8 cellular contexts compared by ENCODE assay signal in genomic region chr16:21598676-21599157, GRCh38. TPM values are rescaled to one million over a fixed set of nuclear protein-coding genes. Genes with fewer than 3 reads are reported as not detected.
DNase-seq lines count a peak whose midpoint lies in the region; ATAC-seq, FAIRE-seq and TF ChIP-seq lines count a peak whose summit lies in the region.

No MANE protein-coding gene starts in this region.

- peaks cover 26% of the 10 kb centered on the region for H3K4me1 Mint-ChIP-seq in memory B cell

- H3K4me1 ChIP-seq in A549, result peaks cover 20% of the 10 kb centered on the region
- peaks cover 23% of the 10 kb centered on the region for H3K4me1 ChIP-seq in upper lobe of right lung

- POLR2A ChIA-PET in A549 (lab: Yijun Ruan, JAX), result interaction anchor here (0.6 kb wide), 1 partner anchor 1898 kb away, joined by 4 read pairs; no protein-coding TSS in a partner anchor

- no peaks in the 10 kb centered on the region for H3K9me3 ChIP-seq in A549
- H3K9me3 ChIP-seq in SK-N-MC (ENCODE audit: low read depth, low read length), result no peaks in the 10 kb centered on the region
- H3K9me3 ChIP-seq in upper lobe of right lung, result no peaks in the 10 kb centered on the region

- CTCF ChIA-PET in A549 (lab: Yijun Ruan, JAX), result interaction anchor here (1.2 to 3.5 kb wide), 3 partner anchors 14 to 16 kb away, joined by 3 to 13 read pairs (median 4); no protein-coding TSS in a partner anchor

- H3K36me3 Mint-ChIP-seq in memory B cell, result no peaks in the 10 kb centered on the region

- H3K27ac ChIP-seq in A549, result peak overlapping the region; percentile 95 to 98
- peak overlapping the region; percentile 70 for H3K27ac ChIP-seq in SK-N-MC
- H3K27ac ChIP-seq in dorsolateral prefrontal cortex, result peak overlapping the region; percentile 27 to 97 (median 93)
- H3K27ac ChIP-seq in upper lobe of right lung, result peak overlapping the region; percentile 94

- peak; percentile 4 to 37; a peak in 5 of 6 replicates for ATAC-seq in A549
- ATAC-seq in memory B cell (ENCODE audit: low read depth), result peak; percentile 2
- ATAC-seq in upper lobe of right lung, result no peak

- FAIRE-seq in A549 (lab: Jason Lieb, UNC), result no peak
- FAIRE-seq in GM19239 (lab: Jason Lieb, UNC), result peak; percentile 39

- 4% methylated on average over 10 of the region's 17 CpGs for WGBS in A549 (ENCODE audit: missing lambda C conversion rate)

- H3K4me3 ChIP-seq in A549 (peak overlapping the region; percentile 84), SK-N-MC (peak overlapping the region; percentile 92), dorsolateral prefrontal cortex (peak overlapping the region; percentile 64 to 95 (median 87)), upper lobe of right lung (peak overlapping the region; percentile 82)

- no peak for TF ChIP-seq RAD21 in A549 (conservative IDR thresholded peaks at IDR 0.05 in 1 of 2, IDR thresholded peaks at IDR 0.05 in 1 of 2)

- DNase-seq in A549 (ENCODE audit: low read depth in 1 of 2, low spot score in 1 of 2) (no peak), GM19239 (ENCODE audit: insufficient read length, low spot score) (no peak), SK-N-MC (ENCODE audit: low read depth, low spot score) (no peak), dorsolateral prefrontal cortex (peak in 1 of 10 donors; percentile 26), memory B cell (ENCODE audit: low spot score in 2 of 2) (no peak), upper lobe of right lung (no peak), COLO829 (ENCODE audit: low spot score) (no peak), OCI-M2 (lab: John Stamatoyannopoulos, UW; ENCODE audit: unreplicated experiment) (no peak)

- intact Hi-C loops in dorsolateral prefrontal cortex (cut with DNase I) (loop anchor here (2.0 to 10.0 kb wide), 3 partner anchors 14 to 74 kb away; no protein-coding TSS in a partner anchor), upper lobe of right lung (cut with DNase I) (no loop called here)

- peak overlapping the region; percentile 89 for H3K9ac ChIP-seq in SK-N-MC (ENCODE audit: insufficient read length)

- no peak for TF ChIP-seq CTCF in A549 (IDR thresholded peaks at IDR 0.05)
- TF ChIP-seq CTCF in dorsolateral prefrontal cortex (IDR thresholded peaks at IDR 0.05 in 54 of 56, conservative IDR thresholded peaks at IDR 0.05 in 2 of 56; ENCODE audit: low read depth in 1 of 56, partially characterized antibody in 56 of 56), result no peak
- TF ChIP-seq CTCF in upper lobe of right lung (IDR thresholded peaks at IDR 0.05), result no peak

- H3K27me3 ChIP-seq in dorsolateral prefrontal cortex (no peaks in the 10 kb centered on the region), upper lobe of right lung (no peaks in the 10 kb centered on the region)

- peak overlapping the region; percentile 91 for H3K4me3 Mint-ChIP-seq in memory B cell

- H3K36me3 ChIP-seq in SK-N-MC (ENCODE audit: insufficient read depth, low read length) (no peaks in the 10 kb centered on the region), upper lobe of right lung (no peaks in the 10 kb centered on the region)

- no peaks in the 10 kb centered on the region for H3K9me3 Mint-ChIP-seq in memory B cell

- H3K27ac Mint-ChIP-seq in memory B cell, result peak overlapping the region; percentile 95

- no peak for TF ChIP-seq EP300 in A549 (IDR thresholded peaks at IDR 0.05)

- H3K4me2 ChIP-seq in A549, result peak overlapping the region; percentile 97

- no peaks in the 10 kb centered on the region for H3K27me3 Mint-ChIP-seq in memory B cell

- TF ChIP-seq POLR2A in A549 (IDR thresholded peaks at IDR 0.05; ENCODE audit: low read length), result no peak

TF ChIP-seq in A549, 52 proteins besides CTCF, POLR2A, EP300 and RAD21:
- TF ChIP-seq CBX8 (IDR thresholded peaks at IDR 0.05) (no peak), FOXS1 (CRISPR knock-in tag; IDR thresholded peaks at IDR 0.05) (no peak), ZNF302 (CRISPR knock-in tag; IDR thresholded peaks at IDR 0.05) (no peak), PHF8 (IDR thresholded peaks at IDR 0.05; ENCODE audit: borderline replicate concordance, low read depth) (no peak), ZFP36 (IDR thresholded peaks at IDR 0.05; ENCODE audit: borderline replicate concordance, partially characterized antibody) (no peak), KDM5A (IDR thresholded peaks at IDR 0.05) (no peak), SREBF2 (IDR thresholded peaks at IDR 0.05) (no peak), TFCP2L1 (CRISPR knock-in tag; IDR thresholded peaks at IDR 0.05) (no peak)

RNA-seq across cellular contexts. Expression of gene METTL9, which starts 0.7 kb away (rescaled TPM):
- polyA plus RNA-seq in A549 (2011; rRNA removed) (110 and 124 TPM in 2 replicates), A549 (2017; fragmentation: RNase III; extraction: RNeasy Plus Mini Kit Qiagen cat#74134 plus additional on column Dnase treatment) (69.1 to 72.2 TPM (median 69.5 TPM) in 3 replicates)
- polyA plus RNA-seq in A549 (2012; cell fraction: cytosol; rRNA removed), result 40.2 and 52.6 TPM in 2 replicates
- polyA plus RNA-seq in A549 (2012; cell fraction: nucleus; rRNA removed), result 16.7 and 21.9 TPM in 2 replicates
- polyA minus RNA-seq in A549 (2011; rRNA and poly(A)+ RNA removed), result 23.9 and 28.4 TPM in 2 replicates
- total RNA-seq in dorsolateral prefrontal cortex (100 to 1,000 TPM in 6 of 120 experiments, 10 to 100 TPM in 114; 52.4 to 107 (median 80.4) TPM), upper lobe of right lung (84.0 TPM)

RNA-seq across cellular contexts. Expression of gene IGSF6, which starts 53.7 kb away (rescaled TPM):
- polyA plus RNA-seq in A549 (2011; rRNA removed) (not detected in 2 replicates), A549 (2017; fragmentation: RNase III; extraction: RNeasy Plus Mini Kit Qiagen cat#74134 plus additional on column Dnase treatment) (not detected in 3 replicates)
- not detected in 2 replicates for polyA plus RNA-seq in A549 (2012; cell fraction: cytosol; rRNA removed)
- polyA plus RNA-seq in A549 (2012; cell fraction: nucleus; rRNA removed), result not detected in 2 replicates
- not detected in 2 replicates for polyA minus RNA-seq in A549 (2011; rRNA and poly(A)+ RNA removed)
- total RNA-seq in dorsolateral prefrontal cortex (1 to 10 TPM in 114 of 120 experiments, under 1 TPM in 6; 0.21 to 9.6 (median 2.9) TPM), upper lobe of right lung (88.4 TPM)
